ENCODE assay signal across 8 cellular contexts in the genomic region with DNA sequence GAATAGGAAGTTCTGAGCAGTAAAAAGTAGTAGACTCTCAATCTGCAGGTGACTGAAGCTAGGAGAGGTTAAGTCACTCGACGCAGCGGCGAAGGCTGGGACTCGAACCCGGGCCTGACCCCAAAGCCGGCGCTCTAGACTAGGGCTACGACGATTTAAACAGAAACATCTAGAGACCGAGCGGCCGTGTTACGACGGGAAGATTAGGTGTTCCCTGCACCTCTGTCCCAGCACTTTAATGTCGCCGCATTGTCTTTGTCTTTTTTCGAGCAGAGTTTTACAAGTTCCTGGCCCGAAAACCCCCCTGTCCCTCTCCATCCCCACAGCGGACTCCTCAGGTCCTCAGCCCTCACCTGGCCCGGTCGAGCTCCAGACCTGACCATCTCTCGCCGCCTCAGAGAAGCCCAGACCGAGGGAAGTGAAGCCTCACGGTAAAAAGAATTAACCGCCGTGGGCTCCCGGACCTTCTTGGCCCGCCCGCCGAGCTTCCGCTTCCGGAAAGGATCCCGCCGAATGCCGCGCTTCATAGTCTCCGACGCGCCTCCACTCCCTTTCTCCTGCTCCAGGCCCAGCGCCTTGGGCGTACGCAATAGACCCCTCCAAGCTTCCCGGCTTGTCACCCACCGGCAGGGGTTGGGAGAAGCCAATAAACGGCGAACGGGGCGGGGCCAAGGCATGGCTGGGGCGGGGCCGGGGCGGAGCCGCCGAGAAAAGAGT. TPM values are rescaled to one million over a fixed set of nuclear protein-coding genes. Genes with fewer than 3 reads are reported as not detected.
DNase-seq lines count a peak whose midpoint lies in the region; ATAC-seq, FAIRE-seq and TF ChIP-seq lines count a peak whose summit lies in the region.

A gene with protein sequence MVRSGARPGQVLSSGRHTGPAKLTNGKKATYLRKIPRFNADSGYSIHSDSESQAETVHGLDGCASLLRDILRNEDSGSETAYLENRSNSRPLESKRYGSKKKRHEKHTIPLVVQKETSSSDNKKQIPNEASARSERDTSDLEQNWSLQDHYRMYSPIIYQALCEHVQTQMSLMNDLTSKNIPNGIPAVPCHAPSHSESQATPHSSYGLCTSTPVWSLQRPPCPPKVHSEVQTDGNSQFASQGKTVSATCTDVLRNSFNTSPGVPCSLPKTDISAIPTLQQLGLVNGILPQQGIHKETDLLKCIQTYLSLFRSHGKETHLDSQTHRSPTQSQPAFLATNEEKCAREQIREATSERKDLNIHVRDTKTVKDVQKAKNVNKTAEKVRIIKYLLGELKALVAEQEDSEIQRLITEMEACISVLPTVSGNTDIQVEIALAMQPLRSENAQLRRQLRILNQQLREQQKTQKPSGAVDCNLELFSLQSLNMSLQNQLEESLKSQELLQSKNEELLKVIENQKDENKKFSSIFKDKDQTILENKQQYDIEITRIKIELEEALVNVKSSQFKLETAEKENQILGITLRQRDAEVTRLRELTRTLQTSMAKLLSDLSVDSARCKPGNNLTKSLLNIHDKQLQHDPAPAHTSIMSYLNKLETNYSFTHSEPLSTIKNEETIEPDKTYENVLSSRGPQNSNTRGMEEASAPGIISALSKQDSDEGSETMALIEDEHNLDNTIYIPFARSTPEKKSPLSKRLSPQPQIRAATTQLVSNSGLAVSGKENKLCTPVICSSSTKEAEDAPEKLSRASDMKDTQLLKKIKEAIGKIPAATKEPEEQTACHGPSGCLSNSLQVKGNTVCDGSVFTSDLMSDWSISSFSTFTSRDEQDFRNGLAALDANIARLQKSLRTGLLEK (minus strand): TSS at position 439 of the 717 bp plus-strand sequence. CDS start 56 bp downstream, at position 383.

- no peaks in the 10 kb centered on the region; the same call in 1 of the 2 replicates for H3K27me3 ChIP-seq in KMS-11 (ENCODE audit: insufficient read depth, low read depth)
- no peaks in the 10 kb centered on the region for H3K27me3 ChIP-seq in esophagus squamous epithelium

- H3K27ac ChIP-seq in KMS-11 (peak within 1 kb of the TSS; percentile 85), esophagus squamous epithelium (peak within 1 kb of the TSS; percentile 75 to 90 (median 86))

- intact Hi-C loops in esophagus squamous epithelium (cut with DNase I), result no loop called here

- H3K4me2 ChIP-seq in KMS-11, result peak within 1 kb of the TSS; percentile 76

- H2AFZ ChIP-seq in KMS-11 (ENCODE audit: low read depth), result peak within 1 kb of the TSS; percentile 95

- H3K9me3 ChIP-seq in esophagus squamous epithelium, result no peaks in the 10 kb centered on the region

- peaks cover 9% of the 10 kb centered on the region; the same call in 1 of the 2 replicates for H3K79me2 ChIP-seq in KMS-11 (ENCODE audit: insufficient read depth, low read depth)

- peaks cover 15% of the 10 kb centered on the region for H3K4me1 ChIP-seq in KMS-11 (ENCODE audit: low read depth, poor library complexity, severe bottlenecking)
- peaks cover 0 to 23% (median 7%) of the 10 kb centered on the region in 3 donors for H3K4me1 ChIP-seq in esophagus squamous epithelium

- TF ChIP-seq POLR2A in esophagus squamous epithelium (IDR thresholded peaks at IDR 0.05), result peak in 2 of 4 donors; percentile 55 to 61

- TF ChIP-seq CTCF in KMS-11 (conservative IDR thresholded peaks at IDR 0.05; ENCODE audit: low read depth, low read length) (no peak), esophagus squamous epithelium (IDR thresholded peaks at IDR 0.05) (no peak)

- H4K20me1 ChIP-seq in KMS-11 (ENCODE audit: insufficient read depth), result no peaks in the 10 kb centered on the region

- peak within 1 kb of the TSS; percentile 87 for H3K9ac ChIP-seq in KMS-11

- 1 to 2% methylated on average over 27 to 38 of the region's 55 CpGs for WGBS in esophagus squamous epithelium, 2 donors

- peak; percentile 84 for FAIRE-seq in RCC 7860 (lab: Jason Lieb, UNC)

- peak within 1 kb of the TSS; percentile 90 for H3K4me3 ChIP-seq in KMS-11 (IDR thresholded peaks at IDR 0.05; ENCODE audit: insufficient read depth, low read depth, low read length)
- H3K4me3 ChIP-seq in esophagus squamous epithelium, result peak within 1 kb of the TSS; percentile 45 to 84 (median 72)

- peak; percentile 81 for ATAC-seq in GM21723 (IDR thresholded peaks at IDR 0.05; ENCODE audit: unreplicated experiment)

- no peaks in the 10 kb centered on the region for H3K36me3 ChIP-seq in KMS-11 (ENCODE audit: insufficient read depth)
- peaks cover 0 to 6% (median 0%) of the 10 kb centered on the region in 3 donors for H3K36me3 ChIP-seq in esophagus squamous epithelium

- peak; percentile 84 for DNase-seq in DMS53 treated with DMSO at 0.1 percent for 48 hours (lab: John Stamatoyannopoulos, UW; ENCODE audit: unreplicated experiment)
- peak; percentile 92 for DNase-seq in RCC 7860 (ENCODE audit: low spot score)
- peak; percentile 88 to 89 for DNase-seq in activated T-cell treated with anti-CD3 and anti-CD28 coated beads, Interleukin-2, amount 50 U/mL, for 48 hours
- DNase-seq in esophagus squamous epithelium (lab: John Stamatoyannopoulos, UW), result peak; percentile 54
- peak; percentile 98 for DNase-seq in myocyte (ENCODE audit: low read depth)
- DNase-seq in stimulated activated CD8-positive, alpha-beta memory T cell treated with anti-CD3 and anti-CD28 coated beads, Interleukin-7, amount 100 ng/mL, for 4 hours (ENCODE audit: low read depth in 2 of 2), result peak; percentile 41 to 63

RNA-seq across cellular contexts. Expression of the gene that starts here (rescaled TPM):
- 10 to 100 TPM in 3 of 4 donors, 1 to 10 TPM in 1; 7.7 to 28.4 (median 26.8) TPM for total RNA-seq in esophagus squamous epithelium
- 33.2 and 36.8 TPM in 2 replicates for total RNA-seq in myocyte
- 15.5 TPM for polyA plus RNA-seq in myocyte (2012)

Comparison
In these comparisons a context has a peak if more than half of its experiments do, and no peak if none do; other contexts are left out.
1. Peak in every context shown above with its lines: DNase-seq, ATAC-seq, H3K4me3 ChIP-seq and H3K27ac ChIP-seq.